Comparison of ENCODE assay signal across 10 cellular contexts in the genomic region with DNA sequence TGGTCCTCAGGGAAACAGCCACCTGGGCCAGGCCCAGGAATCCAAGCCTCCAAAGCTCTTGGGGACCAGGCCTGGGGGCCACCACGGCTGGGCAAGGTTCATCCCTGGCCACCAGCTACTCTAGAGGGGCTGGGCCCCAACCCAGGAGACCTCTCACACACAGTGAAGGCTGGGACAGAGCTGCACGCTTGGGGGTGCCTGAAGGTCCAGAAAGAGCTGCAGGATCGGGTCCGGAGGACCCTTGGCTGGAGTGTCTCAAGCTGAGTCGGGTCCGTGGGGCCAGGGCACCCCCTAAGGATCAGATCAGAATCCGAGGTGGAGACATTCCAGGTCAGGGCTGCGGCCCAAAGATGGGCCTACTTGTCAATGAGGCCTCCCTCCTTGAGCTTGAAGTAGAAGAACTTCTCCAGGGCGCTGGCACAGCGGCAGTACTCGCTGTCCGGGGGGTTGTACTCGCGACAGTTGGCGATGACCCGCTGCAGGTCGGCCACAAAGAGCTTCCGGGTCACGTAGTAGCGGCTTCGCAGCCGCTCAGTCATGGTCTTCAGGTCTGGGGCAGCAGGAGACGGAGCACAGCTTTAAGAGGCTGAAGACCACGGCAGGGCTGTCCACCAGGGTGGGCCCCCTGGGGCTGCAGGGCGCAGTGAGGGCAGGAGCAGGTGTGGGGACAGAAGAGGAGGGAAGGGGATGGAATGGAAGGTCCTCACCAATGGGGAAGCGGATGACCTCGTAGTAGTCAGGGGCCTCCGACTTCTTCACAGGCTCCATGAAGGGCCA. TPM values are rescaled to one million over a fixed set of nuclear protein-coding genes. Genes with fewer than 3 reads are reported as not detected.
DNase-seq lines count a peak whose midpoint lies in the region; ATAC-seq, FAIRE-seq and TF ChIP-seq lines count a peak whose summit lies in the region.
"Had no signal": no experiment of that assay in that cellular context is flagged by ENCODE, and none has a peak within 500 bp of the region (broad histone marks: within the 10 kb centered on the region; RNA-seq: fewer than 3 reads in every experiment).

No MANE protein-coding gene starts in this region.

- H3K9ac ChIP-seq in astrocyte (ENCODE audit: low read length) (no peak overlapping the region), mucosa of stomach (ENCODE audit: low read length) (peak overlapping the region; percentile 85)

- peaks cover 3% of the 10 kb centered on the region for H3K4me1 Mint-ChIP-seq in astrocyte (ENCODE audit: low read depth, unreplicated experiment)

- POLR2A ChIA-PET in HEK293T (lab: Yijun Ruan, JAX), result interaction anchor here (0.6 to 4.4 kb wide), 9 partner anchors 7 to 148 kb away, joined by 3 to 26 read pairs (median 5); a partner anchor contains a TSS

- intact Hi-C loops in heart left ventricle (cut with DNase I), result loop anchor here in 3 of 10 donors (2.0 to 10.0 kb wide), 3 partner anchors 46 to 89 kb away; no protein-coding TSS in a partner anchor
- intact Hi-C loops in left cardiac atrium (cut with DNase I), result no loop called here

- H3K27ac ChIP-seq in heart left ventricle, result peak overlapping the region; percentile 66 to 93 (median 90)
- no peak overlapping the region for H3K27ac ChIP-seq in astrocyte (ENCODE audit: low read depth, low read length)
- peak overlapping the region; percentile 93 to 97 (median 94) for H3K27ac ChIP-seq in upper lobe of left lung

- no peak overlapping the region for H2AFZ ChIP-seq in astrocyte (ENCODE audit: low read depth, low read length)

- CTCF ChIA-PET in HEK293T (lab: Yijun Ruan, JAX), result interaction anchor here (1.2 kb wide), 1 partner anchor 45 kb away, joined by 4 read pairs; no protein-coding TSS in a partner anchor

- no peaks in the 10 kb centered on the region for H3K9me3 ChIP-seq in heart left ventricle
- H3K9me3 ChIP-seq in astrocyte (ENCODE audit: insufficient read depth, low read depth, low read length), result no peaks in the 10 kb centered on the region
- no peaks in the 10 kb centered on the region for H3K9me3 ChIP-seq in mucosa of stomach (ENCODE audit: control insufficient read depth, low read length)
- H3K9me3 ChIP-seq in upper lobe of left lung, result no peaks in the 10 kb centered on the region
- H3K9me3 ChIP-seq: BE2C had no signal

- DNase-seq in heart left ventricle (peak in 1 of 5 donors; percentile 59), left cardiac atrium (no peak), astrocyte (ENCODE audit: low read depth) (no peak), upper lobe of left lung (no peak), dermis blood vessel endothelial cell (no peak), HEK293T (ENCODE audit: extremely low spot score) (no peak), NCI-H446 (lab: John Stamatoyannopoulos, UW) (no peak)
- DNase-seq: BE2C, NCI-H2081 treated with DMSO at 0.1 percent for 48 hours had no signal

- H3K9me3 Mint-ChIP-seq in astrocyte (ENCODE audit: unreplicated experiment), result peaks cover 2% of the 10 kb centered on the region

- H3K4me3 Mint-ChIP-seq in astrocyte (ENCODE audit: unreplicated experiment), result no peak overlapping the region

- no peaks in the 10 kb centered on the region for H4K20me1 ChIP-seq in astrocyte (ENCODE audit: insufficient read depth, low read length)

- no peak for TF ChIP-seq CTCF in heart left ventricle (IDR thresholded peaks at IDR 0.05)
- no peak for TF ChIP-seq CTCF in astrocyte (IDR thresholded peaks at IDR 0.05; ENCODE audit: insufficient read depth, low read depth, low read length)
- no peak for TF ChIP-seq CTCF in upper lobe of left lung (IDR thresholded peaks at IDR 0.05)

- H3K4me2 ChIP-seq in astrocyte (ENCODE audit: low read length), result no peak overlapping the region

- TF ChIP-seq EP300 in upper lobe of left lung (IDR thresholded peaks at IDR 0.05), result no peak

- peaks cover 0 to 60% (median 22%) of the 10 kb centered on the region in 9 donors for H3K36me3 ChIP-seq in heart left ventricle
- no peaks in the 10 kb centered on the region for H3K36me3 ChIP-seq in astrocyte (ENCODE audit: insufficient read depth, low read length)
- H3K36me3 ChIP-seq in mucosa of stomach (ENCODE audit: control insufficient read depth, insufficient read depth, low read length), result no peaks in the 10 kb centered on the region
- H3K36me3 ChIP-seq in upper lobe of left lung, result peaks cover 0 to 38% (median 12%) of the 10 kb centered on the region in 4 donors

- H3K4me1 ChIP-seq in heart left ventricle, result peaks cover 0 to 33% (median 16%) of the 10 kb centered on the region in 12 donors
- H3K4me1 ChIP-seq in astrocyte (ENCODE audit: insufficient read depth, low read length), result no peaks in the 10 kb centered on the region
- H3K4me1 ChIP-seq in mucosa of stomach (ENCODE audit: control insufficient read depth, insufficient read depth, low read length), result peaks cover 20% of the 10 kb centered on the region
- H3K4me1 ChIP-seq in upper lobe of left lung, result peaks cover 17 to 30% (median 19%) of the 10 kb centered on the region in 4 donors
- H3K4me1 ChIP-seq: BE2C had no signal

- no peak for TF ChIP-seq POLR2A in heart left ventricle (IDR thresholded peaks at IDR 0.05)
- TF ChIP-seq POLR2A in upper lobe of left lung (IDR thresholded peaks at IDR 0.05), result no peak

- peaks cover 6% of the 10 kb centered on the region for H3K36me3 Mint-ChIP-seq in astrocyte (ENCODE audit: low read depth, unreplicated experiment)

- no peak for FAIRE-seq in astrocyte (lab: Jason Lieb, UNC)

- H3K79me2 ChIP-seq in astrocyte (ENCODE audit: insufficient read depth, low read length), result no peaks in the 10 kb centered on the region

- no peaks in the 10 kb centered on the region for H3K27me3 ChIP-seq in heart left ventricle
- no peaks in the 10 kb centered on the region for H3K27me3 ChIP-seq in astrocyte (ENCODE audit: insufficient read depth, low read length)
- H3K27me3 ChIP-seq in mucosa of stomach (ENCODE audit: control insufficient read depth, insufficient read depth, low read length), result no peaks in the 10 kb centered on the region
- no peaks in the 10 kb centered on the region for H3K27me3 ChIP-seq in upper lobe of left lung
- H3K27me3 ChIP-seq: BE2C had no signal

- H3K27ac Mint-ChIP-seq in astrocyte (ENCODE audit: unreplicated experiment), result peak overlapping the region; percentile 66

- ATAC-seq in heart left ventricle (no peak), left cardiac atrium (no peak), upper lobe of left lung (ENCODE audit: low FRiP score in 2 of 2) (no peak)

- H3K4me3 ChIP-seq in heart left ventricle (peak overlapping the region in 1 of 12 donors; percentile 82), astrocyte (ENCODE audit: insufficient read depth, low read depth, low read length) (no peak overlapping the region), mucosa of stomach (ENCODE audit: low read length) (no peak overlapping the region), upper lobe of left lung (no peak overlapping the region)

- peaks cover 5% of the 10 kb centered on the region for H3K27me3 Mint-ChIP-seq in astrocyte (ENCODE audit: low read depth, unreplicated experiment)

- 88 to 94% (median 90%) methylated on average over 25 to 28 of the region's 28 CpGs for WGBS in heart left ventricle, 4 donors
- WGBS in upper lobe of left lung, 2 donors, result 92 to 93% methylated on average over 18 to 28 of the region's 28 CpGs

TF ChIP-seq in HEK293T, 16 proteins besides CTCF, POLR2A, EP300 and RAD21 (continues in another document):
- TF ChIP-seq FOXM1 (IDR thresholded peaks at IDR 0.05; ENCODE audit: borderline replicate concordance) (no peak), ZNF384 (IDR thresholded peaks at IDR 0.05) (no peak), ARNT (IDR thresholded peaks at IDR 0.05) (no peak), CTBP1 (IDR thresholded peaks at IDR 0.05; ENCODE audit: borderline replicate concordance) (no peak), NFRKB (IDR thresholded peaks at IDR 0.05) (no peak), FOXA1 (IDR thresholded peaks at IDR 0.05) (no peak), SUZ12 (IDR thresholded peaks at IDR 0.05) (no peak), LEF1 (IDR thresholded peaks at IDR 0.05; ENCODE audit: borderline replicate concordance) (no peak), FOXK2 (IDR thresholded peaks at IDR 0.05) (no peak), ELF4 (IDR thresholded peaks at IDR 0.05) (no peak), BHLHE40 (IDR thresholded peaks at IDR 0.05; ENCODE audit: borderline replicate concordance) (no peak), L3MBTL2 (conservative IDR thresholded peaks at IDR 0.05) (no peak), SP1 (IDR thresholded peaks at IDR 0.05) (no peak)

RNA-seq across cellular contexts. Expression of a gene that starts 1.0 kb away (rescaled TPM):
- total RNA-seq in heart left ventricle (10 to 100 TPM in 1 of 9 donors, 1 to 10 TPM in 8; 1.9 to 17.3 (median 3.7) TPM), left cardiac atrium (1 to 10 TPM; 6.4 to 6.7 TPM), astrocyte (5.4 and 5.5 TPM in 2 replicates), upper lobe of left lung (10 to 100 TPM; 15.8 to 56.6 (median 32.6) TPM), dermis blood vessel endothelial cell (6.9 and 10.6 TPM in 2 replicates)
- 1 to 10 TPM; 1.8 to 4.9 TPM for polyA plus RNA-seq in heart left ventricle

RNA-seq across cellular contexts. Expression of a gene that starts 7.7 kb away (rescaled TPM):
- total RNA-seq in heart left ventricle (10 to 100 TPM in 8 of 9 donors, 1 to 10 TPM in 1; 6.9 to 17.6 (median 14.8) TPM), left cardiac atrium (10 to 100 TPM; 19.8 to 23.4 TPM), astrocyte (23.6 and 25.5 TPM in 2 replicates), upper lobe of left lung (100 to 1,000 TPM in 1 of 6 donors, 10 to 100 TPM in 5; 17.0 to 116 (median 32.5) TPM), dermis blood vessel endothelial cell (10.2 and 15.4 TPM in 2 replicates)
- 10 to 100 TPM; 15.3 to 33.0 TPM for polyA plus RNA-seq in heart left ventricle

RNA-seq across cellular contexts. Expression of a gene that starts 9.1 kb away (rescaled TPM):
- total RNA-seq in heart left ventricle, result not detected
- not detected for polyA plus RNA-seq in heart left ventricle
- total RNA-seq in left cardiac atrium, result under 1 TPM in 1 of 2 donors, not detected in 1; 0.24 TPM
- total RNA-seq in astrocyte, result not detected in 2 replicates
- total RNA-seq in upper lobe of left lung, result 1 to 10 TPM in 1 of 6 donors, under 1 TPM in 1, not detected in 4; 0.15 to 1.0 TPM
- 0.17 TPM in 1 of 2 replicates, not detected in the other for total RNA-seq in dermis blood vessel endothelial cell

RNA-seq across cellular contexts. Expression of a gene that starts 15.2 kb away (rescaled TPM):
- total RNA-seq in heart left ventricle (under 1 TPM in 6 of 9 donors, not detected in 3; 0.14 to 0.38 (median 0.22) TPM), left cardiac atrium (under 1 TPM; 0.13 to 0.27 TPM), astrocyte (0.36 and 0.39 TPM in 2 replicates), upper lobe of left lung (1 to 10 TPM in 2 of 6 donors, under 1 TPM in 4; 0.30 to 2.1 (median 0.44) TPM), dermis blood vessel endothelial cell (not detected in 2 replicates)
- polyA plus RNA-seq in heart left ventricle, result under 1 TPM; 0.06 to 0.11 TPM

RNA-seq across cellular contexts. Expression of a gene that starts 41.3 kb away (rescaled TPM):
- total RNA-seq in heart left ventricle (10 to 100 TPM; 30.9 to 99.1 (median 48.2) TPM), left cardiac atrium (10 to 100 TPM; 68.2 to 72.6 TPM), astrocyte (201 and 209 TPM in 2 replicates), upper lobe of left lung (100 to 1,000 TPM in 3 of 6 donors, 10 to 100 TPM in 3; 57.6 to 183 (median 133) TPM), dermis blood vessel endothelial cell (82.2 and 136 TPM in 2 replicates)
- polyA plus RNA-seq in heart left ventricle, result 10 to 100 TPM; 29.0 to 90.9 TPM
